Comparison of ENCODE assay signal across 26 cellular contexts in the genomic region with DNA sequence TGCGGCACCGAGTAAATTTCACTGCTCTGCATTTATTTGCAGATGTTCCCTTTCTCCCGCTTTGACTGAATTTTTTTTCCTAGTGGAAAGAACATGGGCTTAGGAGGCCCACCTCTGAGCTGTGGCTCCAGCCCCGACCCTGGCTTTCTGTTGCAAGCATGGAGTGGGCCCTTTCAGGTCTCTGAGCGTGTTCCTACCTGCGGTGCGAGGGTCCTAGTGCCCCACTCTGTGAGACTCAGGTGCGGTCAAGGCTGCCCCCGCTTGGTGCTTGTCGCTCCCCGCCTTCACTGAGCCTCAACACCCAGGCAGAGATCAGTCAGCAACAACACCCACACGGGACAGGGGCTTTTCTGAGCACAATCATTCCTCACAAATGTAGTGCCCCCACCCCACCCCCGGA. TPM values are rescaled to one million over a fixed set of nuclear protein-coding genes. Genes with fewer than 3 reads are reported as not detected.
"Had no signal": no experiment of that assay in that cellular context is flagged by ENCODE, and none has a peak within 500 bp of the region (broad histone marks: within the 10 kb centered on the region; RNA-seq: fewer than 3 reads in every experiment).

No MANE protein-coding gene starts in this region.

- H3K27ac ChIP-seq: dorsolateral prefrontal cortex, heart left ventricle, left lung, neural progenitor cell, pancreas, psoas muscle, right lobe of liver had no signal

- H3K27me3 ChIP-seq: neural progenitor cell, right lobe of liver had no signal

- H2AFZ ChIP-seq: neural progenitor cell had no signal

- H3K4me2 ChIP-seq: neural progenitor cell had no signal

- H3K4me3 Mint-ChIP-seq: natural killer cell treated with Interleukin-12 subunit alpha and Interleukin-12 subunit beta and Interleukin-15 and Interleukin-18, amount 100 ng/mL, for 72 hours; neural progenitor cell; stimulated activated naive B cell treated with anti-CD40 and anti-IgM and Interleukin-4, amounts not matched to agents 10 μg/mL and 1 μg/mL and 100 μg/mL, for 72 hours had no signal

- H3K27ac Mint-ChIP-seq: natural killer cell treated with Interleukin-12 subunit alpha and Interleukin-12 subunit beta and Interleukin-15 and Interleukin-18, amount 100 ng/mL, for 72 hours; neural progenitor cell; stimulated activated naive B cell treated with anti-CD40 and anti-IgM and Interleukin-4, amounts not matched to agents 10 μg/mL and 1 μg/mL and 100 μg/mL, for 72 hours had no signal

- H3K4me1 ChIP-seq: heart left ventricle, left lung, neural progenitor cell, pancreas, psoas muscle, right lobe of liver had no signal

- H3K4me1 Mint-ChIP-seq: neural progenitor cell had no signal

- H3K36me3 ChIP-seq: heart left ventricle, left lung, neural progenitor cell, pancreas, right lobe of liver had no signal

- H3K9ac ChIP-seq: neural progenitor cell had no signal

- H3K36me3 Mint-ChIP-seq: natural killer cell treated with Interleukin-12 subunit alpha and Interleukin-12 subunit beta and Interleukin-15 and Interleukin-18, amount 100 ng/mL, for 72 hours; neural progenitor cell; stimulated activated naive B cell treated with anti-CD40 and anti-IgM and Interleukin-4, amounts not matched to agents 10 μg/mL and 1 μg/mL and 100 μg/mL, for 72 hours had no signal

- H3K9me3 Mint-ChIP-seq: natural killer cell treated with Interleukin-12 subunit alpha and Interleukin-12 subunit beta and Interleukin-15 and Interleukin-18, amount 100 ng/mL, for 72 hours; stimulated activated naive B cell treated with anti-CD40 and anti-IgM and Interleukin-4, amounts not matched to agents 10 μg/mL and 1 μg/mL and 100 μg/mL, for 72 hours had no signal

- DNase-seq: cortex of kidney; effector CD8-positive, alpha-beta T cell; hypothalamus; islet precursor cell; mesenchymal stem cell; midbrain; occipital lobe; retina; stimulated activated CD4-positive, alpha-beta T cell treated with anti-CD3 and anti-CD28 coated beads, Interleukin-15, amount 100 ng/mL, for 24 hours; stimulated activated CD4-positive, alpha-beta T cell treated with anti-CD3 and anti-CD28 coated beads, Interleukin-1b, Interleukin-23, amount 100 ng/mL, for 48 hours; stimulated activated CD4-positive, alpha-beta T cell treated with anti-CD3 and anti-CD28 coated beads, Interleukin-4, amount 100 ng/mL, for 4 hours; stimulated activated naive B cell treated with anti-CD40 and anti-IgM and Interleukin-4, amounts not matched to agents 10 μg/mL and 1 μg/mL and 100 μg/mL, for 72 hours; trophoblast cell had no signal

- ATAC-seq: esophagus mucosa; heart left ventricle; left lung; natural killer cell treated with Interleukin-12 subunit alpha and Interleukin-12 subunit beta and Interleukin-15 and Interleukin-18, amount 100 ng/mL, for 72 hours; pancreas; psoas muscle; right lobe of liver; stimulated activated naive B cell treated with anti-CD40 and anti-IgM and Interleukin-4, amounts not matched to agents 10 μg/mL and 1 μg/mL and 100 μg/mL, for 72 hours had no signal

- H3K4me3 ChIP-seq: dorsolateral prefrontal cortex, heart left ventricle, left lung, lung, neural progenitor cell, pancreas, psoas muscle, right lobe of liver had no signal

- H3K9me3 ChIP-seq: heart left ventricle, left lung, pancreas, psoas muscle, right lobe of liver had no signal

RNA-seq across cellular contexts. Expression of a gene that starts 32.0 kb away (rescaled TPM):
- total RNA-seq: fibroblast of lung; frontal cortex; glomerular endothelial cell; natural killer cell treated with Interleukin-12 subunit alpha and Interleukin-12 subunit beta and Interleukin-15 and Interleukin-18, amount 100 ng/mL, for 72 hours; occipital lobe; pancreas; psoas muscle; right lobe of liver had no signal
- polyA plus RNA-seq: fibroblast of lung, pancreas had no signal
